In the genomic region with DNA sequence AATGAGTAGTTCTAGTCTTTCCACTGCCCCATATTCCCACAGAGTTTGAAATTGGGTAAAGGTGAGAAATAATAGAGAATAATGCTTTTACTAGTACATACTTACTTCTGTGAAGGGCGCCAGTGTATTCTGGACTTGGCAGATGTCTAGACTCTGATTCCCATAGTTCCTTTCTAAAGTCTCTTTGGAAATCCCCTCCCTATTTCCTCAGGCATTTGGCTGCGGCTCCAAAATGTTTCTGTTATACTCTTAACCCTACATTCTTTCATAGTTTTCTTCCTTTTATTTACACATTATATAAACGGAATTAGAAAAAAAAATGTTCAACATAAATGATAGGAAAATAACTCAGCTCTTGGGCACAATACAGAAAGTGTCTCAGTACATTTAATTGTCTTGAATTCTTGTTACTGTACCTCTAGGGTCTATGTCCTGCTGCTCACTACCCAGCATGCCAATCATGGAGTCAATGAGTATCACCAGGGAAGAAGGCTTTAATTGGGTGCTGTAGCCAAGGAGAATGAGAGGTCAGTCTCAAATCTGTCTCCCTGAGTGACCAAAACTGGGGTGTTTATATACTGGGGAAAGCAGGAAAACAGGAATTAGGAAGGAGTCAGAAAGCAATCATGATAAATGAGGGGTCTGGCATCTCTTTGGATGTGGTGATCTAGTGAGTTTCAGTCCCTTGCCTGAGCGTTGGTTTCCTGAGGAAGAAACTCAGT, we compare ENCODE assay signal across 16 cellular contexts.
DNase-seq lines count a peak whose midpoint lies in the region; ATAC-seq, FAIRE-seq and TF ChIP-seq lines count a peak whose summit lies in the region.
"Had no signal": no experiment of that assay in that cellular context is flagged by ENCODE, and none has a peak within 500 bp of the region (broad histone marks: within the 10 kb centered on the region; RNA-seq: fewer than 3 reads in every experiment).

No MANE protein-coding gene starts in this region.

- peaks cover 4% of the 10 kb centered on the region; the same call in 1 of the 2 replicates for H3K9me1 ChIP-seq in IMR-90 (ENCODE audit: insufficient read depth, low read length)
- no peaks in the 10 kb centered on the region for H3K9me1 ChIP-seq in endothelial cell of umbilical vein (replicated peaks; ENCODE audit: control insufficient read depth, extremely low read depth, insufficient read depth, low read length)

- in situ Hi-C loops in IMR-90 (cut with MboI; ENCODE audit: low sequenced_read_pairs): loop anchor here (25.0 kb wide), 1 partner anchor 727 kb away; no protein-coding TSS in a partner anchor

- H3K27me3 ChIP-seq in IMR-90 (ENCODE audit: control insufficient read depth, insufficient read depth, low read length) (no peaks in the 10 kb centered on the region), adipocyte (replicated peaks; ENCODE audit: control insufficient read depth, insufficient read depth, low read length) (no peaks in the 10 kb centered on the region), endothelial cell of umbilical vein (ENCODE audit: control insufficient read depth in 2 of 2, insufficient read depth in 2 of 2, low read length in 2 of 2) (no peaks in the 10 kb centered on the region), right lobe of liver (no peaks in the 10 kb centered on the region)

- BruUV-seq in IMR-90 (replicated peaks; lab: Mats Ljungman, UMichigan) (no TSS peak), endothelial cell of umbilical vein (replicated peaks; lab: Mats Ljungman, UMichigan) (no TSS peak)

- peak overlapping the region; percentile 54 to 89; a peak in 3 of 4 replicates for H4K8ac ChIP-seq in IMR-90 (ENCODE audit: low read depth in 2 of 2, low read length in 2 of 2)

- no peak for FAIRE-seq in endothelial cell of umbilical vein (lab: Jason Lieb, UNC)

- H2BK15ac ChIP-seq in IMR-90 (ENCODE audit: low read depth, low read length): peak overlapping the region; percentile 84; the same call in 2 of the 3 replicates

- peak overlapping the region; percentile 93 for H2AK5ac ChIP-seq in IMR-90 (ENCODE audit: low read depth, low read length)

- no peak overlapping the region for H3K4me3 Mint-ChIP-seq in mesothelial cell of epicardium
- H3K4me3 Mint-ChIP-seq: HFFc6 had no signal

- peak; percentile 85 for DNase-seq in IMR-90
- peak; percentile 67 for DNase-seq in adipocyte (ENCODE audit: low read depth)
- DNase-seq in endothelial cell of umbilical vein (ENCODE audit: low read depth, low spot score): peak; percentile 78
- DNase-seq in mesothelial cell of epicardium (ENCODE audit: low spot score in 2 of 2, unreplicated experiment in 2 of 2): no peak
- no peak for DNase-seq in right lobe of liver
- no peak for DNase-seq in DMS 273 treated with DMSO at 0.1 percent for 48 hours (lab: John Stamatoyannopoulos, UW)
- DNase-seq in GM19240 (ENCODE audit: insufficient read length, low spot score): no peak
- DNase-seq: HFFc6, Karpas-422, NCI-H1105 treated with DMSO at 0.1 percent for 48 hours, NCI-H187 treated with DMSO at 0.1 percent for 48 hours, NCI-H446 treated with DMSO at 0.1 percent for 48 hours, NCI-H748 treated with DMSO at 0.1 percent for 48 hours, OCI-M1 had no signal

- no peaks in the 10 kb centered on the region for H3K79me1 ChIP-seq in IMR-90 (ENCODE audit: low read depth in 1 of 2, low read length in 2 of 2)

- peak overlapping the region; percentile 95 for H2BK5ac ChIP-seq in IMR-90 (ENCODE audit: low read depth, low read length, poor library complexity, severe bottlenecking)

- TF ChIP-seq RAD21 in IMR-90 (IDR thresholded peaks at IDR 0.05; ENCODE audit: low read length): no peak

- peak overlapping the region; percentile 88 for H4K91ac ChIP-seq in IMR-90 (ENCODE audit: insufficient read depth, low read depth, low read length)

- peaks cover 12% of the 10 kb centered on the region for H3K9me3 Mint-ChIP-seq in mesothelial cell of epicardium
- H3K9me3 Mint-ChIP-seq: HFFc6 had no signal

- peak overlapping the region; percentile 91 for H3K23ac ChIP-seq in IMR-90 (ENCODE audit: low read depth, low read length)

- H3K4me2 ChIP-seq in IMR-90 (ENCODE audit: low read depth, low read length) (peak overlapping the region; percentile 28; the same call in 1 of the 2 replicates), endothelial cell of umbilical vein (ENCODE audit: insufficient read depth, low read length) (peak overlapping the region; percentile 78)

- H3K79me2 ChIP-seq in endothelial cell of umbilical vein (ENCODE audit: control insufficient read depth, insufficient read depth, low read length): no peaks in the 10 kb centered on the region

- H3K4ac ChIP-seq in IMR-90 (ENCODE audit: low read depth, low read length): peak overlapping the region; percentile 98

- H3K27me3 Mint-ChIP-seq in mesothelial cell of epicardium (ENCODE audit: low read depth): no peaks in the 10 kb centered on the region

- H3K9me3 ChIP-seq in IMR-90 (ENCODE audit: control insufficient read depth, insufficient read depth, low read length) (0 out of 2 replicates have a peak, but pooled peaks cover 2% of the 10 kb centered on the region), adipocyte (ENCODE audit: control insufficient read depth, low read length) (no peaks in the 10 kb centered on the region), endothelial cell of umbilical vein (replicated peaks; ENCODE audit: control insufficient read depth, insufficient read depth, low read length) (no peaks in the 10 kb centered on the region), right lobe of liver (no peaks in the 10 kb centered on the region)

- no peaks in the 10 kb centered on the region for H3K36me3 ChIP-seq in IMR-90 (ENCODE audit: control insufficient read depth, insufficient read depth, low read length)
- H3K36me3 ChIP-seq in adipocyte (ENCODE audit: control insufficient read depth, insufficient read depth, low read length, severe bottlenecking): no peaks in the 10 kb centered on the region
- H3K36me3 ChIP-seq in endothelial cell of umbilical vein (ENCODE audit: control insufficient read depth in 2 of 2, extremely low read depth in 1 of 2, insufficient read depth in 2 of 2, low read length in 2 of 2): no peaks in the 10 kb centered on the region
- H3K36me3 ChIP-seq in right lobe of liver: no peaks in the 10 kb centered on the region

- no peaks in the 10 kb centered on the region for H4K20me1 ChIP-seq in IMR-90 (ENCODE audit: insufficient read depth, low read length)
- no peaks in the 10 kb centered on the region for H4K20me1 ChIP-seq in endothelial cell of umbilical vein (replicated peaks; ENCODE audit: control insufficient read depth, extremely low read depth, insufficient read depth, low read length)

- H2BK20ac ChIP-seq in IMR-90 (ENCODE audit: low read depth, low read length): peak overlapping the region; percentile 99

- ATAC-seq in IMR-90 (ENCODE audit: low read depth): peak; percentile 68
- ATAC-seq in right lobe of liver: no peak
- no peak for ATAC-seq in HG02981 (IDR thresholded peaks at IDR 0.05; ENCODE audit: unreplicated experiment)

- peak overlapping the region; percentile 98 for H2BK120ac ChIP-seq in IMR-90 (ENCODE audit: low read depth, low read length)

- CTCF ChIA-PET in IMR-90 (lab: Yijun Ruan, JAX): no interaction called here
- CTCF ChIA-PET in endothelial cell of umbilical vein (lab: Charles Lee): interaction anchor here (2.1 kb wide), 1 partner anchor 35 kb away, joined by 5 read pairs; no protein-coding TSS in a partner anchor

- peak overlapping the region; percentile 91 for H3K14ac ChIP-seq in IMR-90 (replicated peaks; ENCODE audit: low read depth, low read length)

- dilution Hi-C loops in IMR-90 (cut with HindIII; ENCODE audit: low sequenced_read_pairs, unreplicated experiment): no loop called here
- dilution Hi-C loops in endothelial cell of umbilical vein (cut with MboI; ENCODE audit: extremely low pct_ligation_motif_present, low sequenced_read_pairs): no loop called here

- H3K27ac ChIP-seq in IMR-90 (ENCODE audit: insufficient read depth, low read length): peak overlapping the region; percentile 89; the same call in 1 of the 2 replicates
- peak overlapping the region; percentile 97 for H3K27ac ChIP-seq in endothelial cell of umbilical vein (ENCODE audit: insufficient read depth, low read depth, low read length)
- no peak overlapping the region for H3K27ac ChIP-seq in right lobe of liver
- H3K27ac ChIP-seq: C4-2B had no signal

- no peak for TF ChIP-seq CTCF in IMR-90 (conservative IDR thresholded peaks at IDR 0.05; ENCODE audit: low read depth, low read length)
- no peak for TF ChIP-seq CTCF in endothelial cell of umbilical vein (IDR thresholded peaks at IDR 0.05; ENCODE audit: extremely low read depth in 1 of 2, insufficient read depth in 1 of 2, low read depth in 1 of 2, low read length in 2 of 2)
- TF ChIP-seq CTCF in mesothelial cell of epicardium (IDR thresholded peaks at IDR 0.05; ENCODE audit: unreplicated experiment): no peak
- TF ChIP-seq CTCF in right lobe of liver (IDR thresholded peaks at IDR 0.05): no peak

- H3K4me1 ChIP-seq in IMR-90 (ENCODE audit: control insufficient read depth, insufficient read depth, low read length): peaks cover 23% of the 10 kb centered on the region
- H3K4me1 ChIP-seq in adipocyte (ENCODE audit: control insufficient read depth, insufficient read depth, low read length): peaks cover 35% of the 10 kb centered on the region
- peaks cover 39% of the 10 kb centered on the region for H3K4me1 ChIP-seq in endothelial cell of umbilical vein (ENCODE audit: control insufficient read depth, extremely low read depth, insufficient read depth, low read length)
- no peaks in the 10 kb centered on the region for H3K4me1 ChIP-seq in right lobe of liver

- H2AFZ ChIP-seq in IMR-90 (replicated peaks; ENCODE audit: low read length, poor library complexity) (no peak overlapping the region), endothelial cell of umbilical vein (ENCODE audit: low read depth, low read length) (no peak overlapping the region)

- H4K5ac ChIP-seq in IMR-90 (ENCODE audit: low read depth, low read length): peak overlapping the region; percentile 92

- WGBS in IMR-90 (ENCODE audit: extremely low coverage in 2 of 2, insufficient read length in 1 of 2), 2 experiments: no CpG with 5 or more reads among the region's 4 CpGs
- WGBS in right lobe of liver (ENCODE audit: insufficient coverage, low coverage, low lambda C conversion rate, missing lambda C conversion rate): 63% methylated on average over 4 of the region's 4 CpGs

- H3K4me3 ChIP-seq in IMR-90 (ENCODE audit: insufficient read depth, low read depth, low read length) (no peak overlapping the region), adipocyte (ENCODE audit: low read length) (no peak overlapping the region), endothelial cell of umbilical vein (replicated peaks in 1 of 3; ENCODE audit: insufficient read depth in 1 of 3, low read depth in 1 of 3, low read length in 3 of 3) (no peak overlapping the region), right lobe of liver (no peak overlapping the region)

- H3K18ac ChIP-seq in IMR-90 (ENCODE audit: low read depth, low read length): peak overlapping the region; percentile 99

- intact Hi-C loops in IMR-90 (cut with micrococcal nuclease): no loop called here
- intact Hi-C loops in endothelial cell of umbilical vein (cut with micrococcal nuclease): loop anchor here (2.0 to 10.0 kb wide), 4 partner anchors 33 to 889 kb away; a partner anchor contains a TSS
- intact Hi-C loops in right lobe of liver (cut with DNase I): no loop called here

- H3K4me1 Mint-ChIP-seq in mesothelial cell of epicardium: peaks cover 55% of the 10 kb centered on the region

- POLR2A ChIA-PET in IMR-90 (lab: Charles Lee; ENCODE audit: unreplicated experiment): interaction anchor here (1.2 kb wide), 1 partner anchor 9 kb away, joined by 10 read pairs; no protein-coding TSS in a partner anchor
- POLR2A ChIA-PET in endothelial cell of umbilical vein (lab: Charles Lee): no interaction called here

- peaks cover 9% of the 10 kb centered on the region for H3K36me3 Mint-ChIP-seq in mesothelial cell of epicardium

- no peak overlapping the region for H2AK9ac ChIP-seq in IMR-90 (replicated peaks; ENCODE audit: low read depth, low read length, poor library complexity)

- H3K56ac ChIP-seq in IMR-90 (ENCODE audit: extremely low read depth, insufficient read depth, low read length): peak overlapping the region; percentile 61; the same call in 1 of the 2 replicates

- H3K9ac ChIP-seq in IMR-90 (ENCODE audit: low read depth, low read length) (no peak overlapping the region), adipocyte (ENCODE audit: low read length) (no peak overlapping the region), endothelial cell of umbilical vein (replicated peaks; ENCODE audit: extremely low read depth, insufficient read depth, low read length) (peak overlapping the region; percentile 11)

- TF ChIP-seq POLR2A in IMR-90 (IDR thresholded peaks at IDR 0.05; ENCODE audit: low read depth, low read length) (no peak), endothelial cell of umbilical vein (IDR thresholded peaks at IDR 0.05; ENCODE audit: low read depth, low read length) (no peak), right lobe of liver (IDR thresholded peaks at IDR 0.05) (no peak)

- peak overlapping the region; percentile 89 for H3K27ac Mint-ChIP-seq in mesothelial cell of epicardium

Comparison
In these comparisons a context has a peak if more than half of its experiments do, and no peak if none do; other contexts are left out.
1. DNase-seq: peak in IMR-90 (single experiment), adipocyte (single experiment) and endothelial cell of umbilical vein (single experiment); none in mesothelial cell of epicardium (0 of 2), right lobe of liver (0 of 3), DMS 273 treated with DMSO at 0.1 percent for 48 hours (single experiment) and GM19240 (single experiment).
2. H3K27ac ChIP-seq: peak in IMR-90 (single experiment) and endothelial cell of umbilical vein (single experiment); none in right lobe of liver (0 of 3).